In the genomic region with DNA sequence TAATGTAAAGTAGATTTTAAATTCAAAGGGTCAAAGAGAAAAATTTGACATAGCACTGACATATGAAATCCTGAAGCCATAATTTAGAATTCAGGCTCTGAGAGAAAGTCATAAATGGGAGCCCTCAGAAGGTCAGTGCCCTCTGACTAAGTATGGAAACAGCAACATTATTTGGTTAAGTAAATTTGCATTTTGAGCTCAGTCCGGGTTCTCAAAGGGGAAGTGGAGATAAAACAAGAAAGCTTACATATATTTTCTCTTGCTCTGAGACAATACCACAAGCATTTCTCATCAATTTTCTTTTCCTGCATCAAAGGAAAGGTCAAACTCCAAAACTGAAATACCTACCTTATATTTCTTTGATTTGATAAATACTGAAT, we compare ENCODE assay signal across 10 cellular contexts.
DNase-seq lines count a peak whose midpoint lies in the region; ATAC-seq and TF ChIP-seq lines count a peak whose summit lies in the region.
"Had no signal": no experiment of that assay in that cellular context is flagged by ENCODE, and none has a peak within 500 bp of the region (broad histone marks: within the 10 kb centered on the region; RNA-seq: fewer than 3 reads in every experiment).

No MANE protein-coding gene starts in this region.

- TF ChIP-seq CTCF in GM12864 (IDR thresholded peaks at IDR 0.05; ENCODE audit: low read depth, low read length, missing control alignments): no peak

- DNase-seq in GM12864 (ENCODE audit: low read depth) (peak; percentile 65), amniotic epithelial cell (ENCODE audit: low read depth) (peak; percentile 5), NCI-H345 (lab: John Stamatoyannopoulos, UW) (no peak), middle frontal gyrus (ENCODE audit: extremely low spot score, low spot score) (no peak), NCI-H748 (lab: John Stamatoyannopoulos, UW; ENCODE audit: unreplicated experiment) (no peak), AG20443 (ENCODE audit: low spot score) (no peak)
- DNase-seq: colonic mucosa, islet precursor cell had no signal

- ATAC-seq in GM19468 (IDR thresholded peaks at IDR 0.05; ENCODE audit: extremely low read depth, unreplicated experiment): peak; percentile 70
- ATAC-seq in HG03060 (IDR thresholded peaks at IDR 0.05; ENCODE audit: low read depth, unreplicated experiment): peak; percentile 95

- no peak overlapping the region for H3K4me3 ChIP-seq in GM12864 (ENCODE audit: low read depth, low read length)
- H3K4me3 ChIP-seq: colonic mucosa had no signal

Comparison
In these comparisons a context has a peak if more than half of its experiments do, and no peak if none do; other contexts are left out.
1. DNase-seq: peak in GM12864 (single experiment) and amniotic epithelial cell (single experiment); none in NCI-H345 (single experiment), middle frontal gyrus (single experiment), NCI-H748 (single experiment) and AG20443 (single experiment).